ENCODE assay signal across 8 cellular contexts in genomic region chr15:69666441-69666882, GRCh38.
A peak's percentile ranks its signal among the peaks of the same experiment; 100 is the strongest.
DNase-seq lines count a peak whose midpoint lies in the region; ATAC-seq and TF ChIP-seq lines count a peak whose summit lies in the region.

No MANE protein-coding gene starts in this region.

- no peaks in the 10 kb centered on the region for H3K36me3 ChIP-seq in suprapubic skin

- H3K4me3 ChIP-seq in fibroblast of pulmonary artery (replicated peaks; ENCODE audit: low read depth, low read length) (no peak overlapping the region), suprapubic skin (no peak overlapping the region)

- H3K27me3 ChIP-seq in suprapubic skin: peaks cover 4% of the 10 kb centered on the region

- no peaks in the 10 kb centered on the region for H3K9me3 Mint-ChIP-seq in activated CD4-positive, alpha-beta T cell treated with anti-CD3 and anti-CD28 coated beads, Interleukin-2, amount 10 ng/mL, durations not matched to agents 24 days and 14 days
- no peaks in the 10 kb centered on the region for H3K9me3 Mint-ChIP-seq in stimulated activated effector memory CD8-positive, alpha-beta T cell treated with anti-CD3 and anti-CD28 coated beads, Interleukin-12 subunit alpha, Interleukin-12 subunit beta, amount 100 ng/mL, for 72 hours

- DNase-seq in activated CD4-positive, alpha-beta T cell treated with anti-CD3 and anti-CD28 coated beads, Interleukin-2, amount 10 ng/mL, durations not matched to agents 24 days and 14 days: peak; percentile 64
- no peak for DNase-seq in activated CD4-positive, alpha-beta T cell treated with anti-CD3 and anti-CD28 coated beads for 1 hour
- DNase-seq in NOMO-1 treated with dmso at 0.1 percent for 144 hours (lab: John Stamatoyannopoulos, UW; ENCODE audit: unreplicated experiment) (peak; percentile 35), fibroblast of pulmonary artery (ENCODE audit: low read depth) (peak; percentile 87), NCI-H345 (lab: John Stamatoyannopoulos, UW) (no peak), suprapubic skin (ENCODE audit: low spot score in 2 of 2) (no peak), HK-2 (ENCODE audit: unreplicated experiment) (no peak)
- no peak for DNase-seq in stimulated activated effector memory CD8-positive, alpha-beta T cell treated with anti-CD3 and anti-CD28 coated beads, Interleukin-12 subunit alpha, Interleukin-12 subunit beta, amount 100 ng/mL, for 72 hours (ENCODE audit: low spot score in 2 of 2)

- H3K9me3 ChIP-seq in suprapubic skin: no peaks in the 10 kb centered on the region

- no peaks in the 10 kb centered on the region for H3K36me3 Mint-ChIP-seq in activated CD4-positive, alpha-beta T cell treated with anti-CD3 and anti-CD28 coated beads, Interleukin-2, amount 10 ng/mL, durations not matched to agents 24 days and 14 days (ENCODE audit: low read depth)
- H3K36me3 Mint-ChIP-seq in stimulated activated effector memory CD8-positive, alpha-beta T cell treated with anti-CD3 and anti-CD28 coated beads, Interleukin-12 subunit alpha, Interleukin-12 subunit beta, amount 100 ng/mL, for 72 hours: peaks cover 6% of the 10 kb centered on the region

- TF ChIP-seq EP300 in suprapubic skin (IDR thresholded peaks at IDR 0.05): no peak

- intact Hi-C loops in activated CD4-positive, alpha-beta T cell treated with anti-CD3 and anti-CD28 coated beads, Interleukin-2, amount 10 ng/mL, durations not matched to agents 24 days and 14 days (cut with micrococcal nuclease): no loop called here

- peaks cover 28% of the 10 kb centered on the region for H3K4me1 Mint-ChIP-seq in activated CD4-positive, alpha-beta T cell treated with anti-CD3 and anti-CD28 coated beads, Interleukin-2, amount 10 ng/mL, durations not matched to agents 24 days and 14 days
- peaks cover 58% of the 10 kb centered on the region for H3K4me1 Mint-ChIP-seq in stimulated activated effector memory CD8-positive, alpha-beta T cell treated with anti-CD3 and anti-CD28 coated beads, Interleukin-12 subunit alpha, Interleukin-12 subunit beta, amount 100 ng/mL, for 72 hours

- no peaks in the 10 kb centered on the region for H3K27me3 Mint-ChIP-seq in activated CD4-positive, alpha-beta T cell treated with anti-CD3 and anti-CD28 coated beads, Interleukin-2, amount 10 ng/mL, durations not matched to agents 24 days and 14 days

- peak; percentile 53 for ATAC-seq in stimulated activated effector memory CD8-positive, alpha-beta T cell treated with anti-CD3 and anti-CD28 coated beads, Interleukin-12 subunit alpha, Interleukin-12 subunit beta, amount 100 ng/mL, for 72 hours

- no peak for TF ChIP-seq POLR2A in suprapubic skin (IDR thresholded peaks at IDR 0.05)

- H3K27ac ChIP-seq in suprapubic skin: no peak overlapping the region

- peak overlapping the region; percentile 51 for H3K27ac Mint-ChIP-seq in activated CD4-positive, alpha-beta T cell treated with anti-CD3 and anti-CD28 coated beads, Interleukin-2, amount 10 ng/mL, durations not matched to agents 24 days and 14 days
- H3K27ac Mint-ChIP-seq in stimulated activated effector memory CD8-positive, alpha-beta T cell treated with anti-CD3 and anti-CD28 coated beads, Interleukin-12 subunit alpha, Interleukin-12 subunit beta, amount 100 ng/mL, for 72 hours: peak overlapping the region; percentile 75

- TF ChIP-seq CTCF in fibroblast of pulmonary artery (IDR thresholded peaks at IDR 0.05; ENCODE audit: low read length, missing control alignments) (no peak), suprapubic skin (IDR thresholded peaks at IDR 0.05) (no peak)

- 87% methylated on average over 7 of the region's 10 CpGs for WGBS in suprapubic skin

- H3K4me3 Mint-ChIP-seq in activated CD4-positive, alpha-beta T cell treated with anti-CD3 and anti-CD28 coated beads, Interleukin-2, amount 10 ng/mL, durations not matched to agents 24 days and 14 days: peak overlapping the region; percentile 6
- peak overlapping the region; percentile 21 for H3K4me3 Mint-ChIP-seq in stimulated activated effector memory CD8-positive, alpha-beta T cell treated with anti-CD3 and anti-CD28 coated beads, Interleukin-12 subunit alpha, Interleukin-12 subunit beta, amount 100 ng/mL, for 72 hours

- peaks cover 31% of the 10 kb centered on the region for H3K4me1 ChIP-seq in suprapubic skin

Comparison
In these comparisons a context has a peak if more than half of its experiments do, and no peak if none do; other contexts are left out.
1. DNase-seq: peak in activated CD4-positive, alpha-beta T cell treated with anti-CD3 and anti-CD28 coated beads, Interleukin-2, amount 10 ng/mL, durations not matched to agents 24 days and 14 days (single experiment), NOMO-1 treated with dmso at 0.1 percent for 144 hours (single experiment) and fibroblast of pulmonary artery (single experiment); none in activated CD4-positive, alpha-beta T cell treated with anti-CD3 and anti-CD28 coated beads for 1 hour (single experiment), stimulated activated effector memory CD8-positive, alpha-beta T cell treated with anti-CD3 and anti-CD28 coated beads, Interleukin-12 subunit alpha, Interleukin-12 subunit beta, amount 100 ng/mL, for 72 hours (0 of 2), NCI-H345 (single experiment), suprapubic skin (0 of 2) and HK-2 (single experiment).